8 cellular contexts compared by ENCODE assay signal in the genomic region with DNA sequence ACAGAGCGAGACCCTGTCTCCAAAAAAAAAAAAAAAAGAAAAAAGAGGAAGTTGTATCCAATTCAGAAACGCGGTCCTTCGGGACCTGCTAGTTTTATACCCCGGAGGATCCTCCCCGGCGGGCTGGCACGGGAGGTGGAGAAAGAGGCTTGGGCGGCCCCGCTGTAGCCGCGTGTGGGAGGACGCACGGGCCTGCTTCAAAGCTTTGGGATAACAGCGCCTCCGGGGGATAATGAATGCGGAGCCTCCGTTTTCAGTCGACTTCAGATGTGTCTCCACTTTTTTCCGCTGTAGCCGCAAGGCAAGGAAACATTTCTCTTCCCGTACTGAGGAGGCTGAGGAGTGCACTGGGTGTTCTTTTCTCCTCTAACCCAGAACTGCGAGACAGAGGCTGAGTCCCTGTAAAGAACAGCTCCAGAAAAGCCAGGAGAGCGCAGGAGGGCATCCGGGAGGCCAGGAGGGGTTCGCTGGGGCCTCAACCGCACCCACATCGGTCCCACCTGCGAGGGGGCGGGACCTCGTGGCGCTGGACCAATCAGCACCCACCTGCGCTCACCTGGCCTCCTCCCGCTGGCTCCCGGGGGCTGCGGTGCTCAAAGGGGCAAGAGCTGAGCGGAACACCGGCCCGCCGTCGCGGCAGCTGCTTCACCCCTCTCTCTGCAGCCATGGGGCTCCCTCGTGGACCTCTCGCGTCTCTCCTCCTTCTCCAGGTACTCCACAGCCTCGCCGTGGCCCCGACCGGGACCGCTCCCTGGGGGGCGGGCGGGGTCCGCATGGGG. TPM values are rescaled to one million over a fixed set of nuclear protein-coding genes. Genes with fewer than 3 reads are reported as not detected.
DNase-seq lines count a peak whose midpoint lies in the region; ATAC-seq and TF ChIP-seq lines count a peak whose summit lies in the region.

A gene (plus strand): TSS at position 596 of the 779 bp plus-strand sequence. CDS start 70 bp downstream, at position 666.

- POLR2A ChIA-PET in CD4-positive, alpha-beta T cell (lab: Charles Lee): no interaction called here
- POLR2A ChIA-PET in activated CD8-positive, alpha-beta T cell treated with anti-CD3 and anti-CD28 coated beads for 36 hours (lab: Charles Lee): no interaction called here

- peak in 5 of 10 experiments; percentile 7 to 22 (median 8) for DNase-seq in CD4-positive, alpha-beta T cell
- peak; percentile 35 for DNase-seq in activated CD8-positive, alpha-beta T cell treated with anti-CD3 and anti-CD28 coated beads for 36 hours
- DNase-seq in germinal center (ENCODE audit: low spot score): peak; percentile 53
- no peak for DNase-seq in sigmoid colon
- no peak for DNase-seq in H4 (ENCODE audit: low spot score)
- DNase-seq in central memory CD4-positive, alpha-beta T cell: no peak

- CTCF ChIA-PET in CD4-positive, alpha-beta T cell (lab: Charles Lee): interaction anchor here (0.7 kb wide), 1 partner anchor 32 kb away, joined by 3 read pairs; no protein-coding TSS in a partner anchor
- CTCF ChIA-PET in activated CD8-positive, alpha-beta T cell treated with anti-CD3 and anti-CD28 coated beads for 36 hours (lab: Charles Lee): interaction anchor here (1.1 kb wide), 1 partner anchor 54 kb away, joined by 4 read pairs; no protein-coding TSS in a partner anchor

- no peak within 1 kb of the TSS for H3K27ac Mint-ChIP-seq in CD4-positive, alpha-beta T cell
- H3K27ac Mint-ChIP-seq in activated CD8-positive, alpha-beta T cell treated with anti-CD3 and anti-CD28 coated beads for 36 hours: no peak within 1 kb of the TSS

- H3K36me3 Mint-ChIP-seq in CD4-positive, alpha-beta T cell (ENCODE audit: low read depth): no peaks in the 10 kb centered on the region
- H3K36me3 Mint-ChIP-seq in activated CD8-positive, alpha-beta T cell treated with anti-CD3 and anti-CD28 coated beads for 36 hours (ENCODE audit: low read depth): no peaks in the 10 kb centered on the region

- no peaks in the 10 kb centered on the region for H3K9me3 Mint-ChIP-seq in CD4-positive, alpha-beta T cell
- no peaks in the 10 kb centered on the region for H3K9me3 Mint-ChIP-seq in activated CD8-positive, alpha-beta T cell treated with anti-CD3 and anti-CD28 coated beads for 36 hours

- TF ChIP-seq EP300 in sigmoid colon (IDR thresholded peaks at IDR 0.05): no peak

- H3K9me3 ChIP-seq in CD4-positive, alpha-beta T cell (ENCODE audit: control insufficient read depth, low read length): no peaks in the 10 kb centered on the region
- H3K9me3 ChIP-seq in HUES6 (ENCODE audit: control insufficient read depth, insufficient read depth, low read depth, low read length): no peaks in the 10 kb centered on the region
- H3K9me3 ChIP-seq in sigmoid colon: no peaks in the 10 kb centered on the region

- H3K27ac ChIP-seq in CD4-positive, alpha-beta T cell (ENCODE audit: low read depth, low read length): no peak within 1 kb of the TSS
- H3K27ac ChIP-seq in HUES6 (ENCODE audit: low read depth, low read length) (peak within 1 kb of the TSS; percentile 75), sigmoid colon (no peak within 1 kb of the TSS)

- H3K9ac ChIP-seq in HUES6 (ENCODE audit: low read length): peak within 1 kb of the TSS; percentile 90

- H3K27me3 ChIP-seq in CD4-positive, alpha-beta T cell (ENCODE audit: control insufficient read depth, insufficient read depth, low read length): peaks cover 80% of the 10 kb centered on the region
- peaks cover 6% of the 10 kb centered on the region; the same call in 1 of the 2 replicates for H3K27me3 ChIP-seq in HUES6 (ENCODE audit: control insufficient read depth, insufficient read depth, low read length)
- peaks cover 29 to 79% (median 66%) of the 10 kb centered on the region in 3 donors for H3K27me3 ChIP-seq in sigmoid colon

- H3K4me3 ChIP-seq in HUES6 (ENCODE audit: low read depth, low read length) (peak within 1 kb of the TSS; percentile 77), sigmoid colon (peak within 1 kb of the TSS in 3 of 4 donors; percentile 7 to 34 (median 30))

- peaks cover 34% of the 10 kb centered on the region for H3K4me1 ChIP-seq in HUES6 (ENCODE audit: control insufficient read depth, insufficient read depth, low read length)
- H3K4me1 ChIP-seq in sigmoid colon: peaks cover 0 to 36% (median 31%) of the 10 kb centered on the region in 4 donors

- peak; percentile 60 for ATAC-seq in CD4-positive, alpha-beta T cell (ENCODE audit: poor library complexity)
- peak; percentile 48 for ATAC-seq in activated CD8-positive, alpha-beta T cell treated with anti-CD3 and anti-CD28 coated beads for 36 hours
- ATAC-seq in GM19351 (IDR thresholded peaks at IDR 0.05; ENCODE audit: unreplicated experiment): no peak

- H3K36me3 ChIP-seq in HUES6 (ENCODE audit: control insufficient read depth, insufficient read depth, low read length) (peaks cover 3% of the 10 kb centered on the region; the same call in 1 of the 2 replicates), sigmoid colon (no peaks in the 10 kb centered on the region)

- no peak for TF ChIP-seq POLR2A in sigmoid colon (IDR thresholded peaks at IDR 0.05)

- H3K27me3 Mint-ChIP-seq in CD4-positive, alpha-beta T cell: peaks cover 79% of the 10 kb centered on the region
- H3K27me3 Mint-ChIP-seq in activated CD8-positive, alpha-beta T cell treated with anti-CD3 and anti-CD28 coated beads for 36 hours: peaks cover 62% of the 10 kb centered on the region

- intact Hi-C loops in CD4-positive, alpha-beta T cell (cut with DNase I, micrococcal nuclease): no loop called here
- intact Hi-C loops in activated CD8-positive, alpha-beta T cell treated with anti-CD3 and anti-CD28 coated beads for 36 hours (cut with micrococcal nuclease): no loop called here
- intact Hi-C loops in sigmoid colon (cut with DNase I): no loop called here

- no peak for TF ChIP-seq CTCF in CD4-positive, alpha-beta T cell (IDR thresholded peaks at IDR 0.05)
- TF ChIP-seq CTCF in activated CD8-positive, alpha-beta T cell treated with anti-CD3 and anti-CD28 coated beads for 36 hours (IDR thresholded peaks at IDR 0.05): no peak
- no peak for TF ChIP-seq CTCF in sigmoid colon (IDR thresholded peaks at IDR 0.05)

- WGBS in sigmoid colon, 2 donors: 1 to 2% methylated on average over 53 of the region's 53 CpGs

- H3K4me1 Mint-ChIP-seq in CD4-positive, alpha-beta T cell (ENCODE audit: low read depth): peaks cover 20% of the 10 kb centered on the region
- H3K4me1 Mint-ChIP-seq in activated CD8-positive, alpha-beta T cell treated with anti-CD3 and anti-CD28 coated beads for 36 hours (ENCODE audit: low read depth): peaks cover 14% of the 10 kb centered on the region

- H3K4me3 Mint-ChIP-seq in CD4-positive, alpha-beta T cell: peak within 1 kb of the TSS; percentile 56
- no peak within 1 kb of the TSS for H3K4me3 Mint-ChIP-seq in activated CD8-positive, alpha-beta T cell treated with anti-CD3 and anti-CD28 coated beads for 36 hours

RNA-seq across cellular contexts. Expression of the gene that starts here (rescaled TPM):
- total RNA-seq in CD4-positive, alpha-beta T cell: under 1 TPM; 0.22 to 0.74 TPM
- 1 to 10 TPM in 1 of 2 experiments, under 1 TPM in 1; 0.65 to 2.1 TPM for total RNA-seq in activated CD8-positive, alpha-beta T cell treated with anti-CD3 and anti-CD28 coated beads for 36 hours
- 1 to 10 TPM in 1 of 4 donors, under 1 TPM in 2, not detected in 1; under 0.01 to 2.4 (median 0.49) TPM for total RNA-seq in sigmoid colon
- 1 to 10 TPM in 1 of 3 donors, not detected in 2; 4.9 TPM for polyA plus RNA-seq in sigmoid colon
- total RNA-seq in H4 (2014; rRNA removed; shearing (Covaris generic)): not detected in 2 replicates

Comparison
In these comparisons a context has a peak if more than half of its experiments do, and no peak if none do; other contexts are left out.
1. Peak in ATAC-seq in CD4-positive, alpha-beta T cell; RNA of the gene not detected or under 1 TPM.
2. DNase-seq: peak in activated CD8-positive, alpha-beta T cell treated with anti-CD3 and anti-CD28 coated beads for 36 hours (single experiment) and germinal center (single experiment); none in sigmoid colon (single experiment), H4 (single experiment) and central memory CD4-positive, alpha-beta T cell (single experiment).